ENCODE assay signal across 2 cellular contexts in the genomic region with DNA sequence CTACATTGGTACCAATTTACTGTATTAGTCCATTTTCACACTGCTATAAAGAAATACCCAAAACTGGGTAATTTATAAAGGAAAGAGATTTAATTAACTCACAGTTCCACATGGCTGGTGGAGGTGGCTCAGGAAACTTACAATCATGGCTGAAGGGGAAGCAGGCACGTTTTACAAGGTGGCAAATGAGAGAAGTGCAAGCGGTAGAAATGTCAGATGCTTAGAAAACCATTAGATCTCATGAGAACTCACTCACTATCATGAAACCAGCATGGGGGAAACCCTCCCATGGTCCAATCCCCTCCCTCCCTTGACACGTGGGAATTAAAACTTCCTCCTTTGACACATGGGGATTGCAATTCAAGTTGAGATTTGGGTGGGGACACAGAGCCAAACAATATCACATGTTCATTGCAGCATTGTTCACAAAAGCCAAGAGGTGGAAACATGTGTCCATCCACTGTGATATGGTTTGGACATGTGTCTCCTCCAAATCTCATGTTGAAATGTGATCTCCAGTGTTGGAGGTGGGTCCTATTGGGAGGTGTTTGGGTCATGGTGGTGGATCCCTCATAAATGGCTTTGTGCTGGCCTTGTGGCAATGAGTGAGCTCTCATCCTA.
TF ChIP-seq lines count a peak whose summit lies in the region.

No MANE protein-coding gene starts in this region.

TF ChIP-seq in GM12878, 131 proteins besides CTCF, POLR2A, EP300 and RAD21:
- TF ChIP-seq NR2C1 (IDR thresholded peaks at IDR 0.05) = no peak
- TF ChIP-seq, protein P1, sequence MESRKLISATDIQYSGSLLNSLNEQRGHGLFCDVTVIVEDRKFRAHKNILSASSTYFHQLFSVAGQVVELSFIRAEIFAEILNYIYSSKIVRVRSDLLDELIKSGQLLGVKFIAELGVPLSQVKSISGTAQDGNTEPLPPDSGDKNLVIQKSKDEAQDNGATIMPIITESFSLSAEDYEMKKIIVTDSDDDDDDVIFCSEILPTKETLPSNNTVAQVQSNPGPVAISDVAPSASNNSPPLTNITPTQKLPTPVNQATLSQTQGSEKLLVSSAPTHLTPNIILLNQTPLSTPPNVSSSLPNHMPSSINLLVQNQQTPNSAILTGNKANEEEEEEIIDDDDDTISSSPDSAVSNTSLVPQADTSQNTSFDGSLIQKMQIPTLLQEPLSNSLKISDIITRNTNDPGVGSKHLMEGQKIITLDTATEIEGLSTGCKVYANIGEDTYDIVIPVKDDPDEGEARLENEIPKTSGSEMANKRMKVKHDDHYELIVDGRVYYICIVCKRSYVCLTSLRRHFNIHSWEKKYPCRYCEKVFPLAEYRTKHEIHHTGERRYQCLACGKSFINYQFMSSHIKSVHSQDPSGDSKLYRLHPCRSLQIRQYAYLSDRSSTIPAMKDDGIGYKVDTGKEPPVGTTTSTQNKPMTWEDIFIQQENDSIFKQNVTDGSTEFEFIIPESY (IDR thresholded peaks at IDR 0.05) = peak; percentile 74; the same call in 1 of the 2 replicates

TF ChIP-seq in HepG2, 621 proteins besides CTCF, POLR2A, EP300 and RAD21:
- no peak for TF ChIP-seq U2AF2 (IDR thresholded peaks at IDR 0.05; ENCODE audit: low read depth, low read length)
- TF ChIP-seq, protein P2, sequence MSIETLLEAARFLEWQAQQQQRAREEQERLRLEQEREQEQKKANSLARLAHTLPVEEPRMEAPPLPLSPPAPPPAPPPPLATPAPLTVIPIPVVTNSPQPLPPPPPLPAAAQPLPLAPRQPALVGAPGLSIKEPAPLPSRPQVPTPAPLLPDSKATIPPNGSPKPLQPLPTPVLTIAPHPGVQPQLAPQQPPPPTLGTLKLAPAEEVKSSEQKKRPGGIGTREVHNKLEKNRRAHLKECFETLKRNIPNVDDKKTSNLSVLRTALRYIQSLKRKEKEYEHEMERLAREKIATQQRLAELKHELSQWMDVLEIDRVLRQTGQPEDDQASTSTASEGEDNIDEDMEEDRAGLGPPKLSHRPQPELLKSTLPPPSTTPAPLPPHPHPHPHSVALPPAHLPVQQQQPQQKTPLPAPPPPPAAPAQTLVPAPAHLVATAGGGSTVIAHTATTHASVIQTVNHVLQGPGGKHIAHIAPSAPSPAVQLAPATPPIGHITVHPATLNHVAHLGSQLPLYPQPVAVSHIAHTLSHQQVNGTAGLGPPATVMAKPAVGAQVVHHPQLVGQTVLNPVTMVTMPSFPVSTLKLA (IDR thresholded peaks at IDR 0.05) = peak; percentile 93
